Comparison of ENCODE assay signal across 7 cellular contexts in genomic region chr5:71788794-71789193, GRCh38.
"Had no signal": no experiment of that assay in that cellular context is flagged by ENCODE, and none has a peak within 500 bp of the region (broad histone marks: within the 10 kb centered on the region; RNA-seq: fewer than 3 reads in every experiment).

No MANE protein-coding gene starts in this region.

- DNase-seq: GM23248, GOT3, H9, HCEC 1CT, HFFc6 had no signal

- H2AFZ ChIP-seq: GM23248 had no signal

- H3K9ac ChIP-seq: GM23248 had no signal

- H3K4me3 ChIP-seq: GM23248, K562 had no signal

- H3K27ac ChIP-seq: GM23248, HL-60 had no signal
